ENCODE assay signal across 1 cellular context in the genomic region with DNA sequence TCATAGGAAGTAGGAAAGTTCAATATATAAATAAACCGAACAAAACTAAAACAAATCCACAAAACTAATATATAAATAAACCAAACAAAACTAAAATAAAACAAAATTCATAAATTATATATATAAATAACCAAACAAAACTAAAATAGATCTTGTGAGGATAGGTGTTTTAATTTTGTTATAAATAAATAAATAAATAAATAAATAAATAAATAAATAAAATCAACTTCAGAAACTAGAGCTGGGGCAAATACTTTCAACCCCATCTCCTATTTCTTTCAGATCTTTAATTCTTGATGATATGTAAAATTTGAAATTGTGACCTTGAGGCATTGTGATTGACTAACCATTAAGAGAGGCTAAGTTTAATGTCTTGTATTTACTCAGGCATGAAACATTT.
A peak's percentile ranks its signal among the peaks of the same experiment; 100 is the strongest.
TF ChIP-seq lines count a peak whose summit lies in the region.

No MANE protein-coding gene starts in this region.

TF ChIP-seq in HEK293, 187 proteins besides CTCF, POLR2A, EP300 and RAD21 (continued from another document):
- TF ChIP-seq, protein P1, sequence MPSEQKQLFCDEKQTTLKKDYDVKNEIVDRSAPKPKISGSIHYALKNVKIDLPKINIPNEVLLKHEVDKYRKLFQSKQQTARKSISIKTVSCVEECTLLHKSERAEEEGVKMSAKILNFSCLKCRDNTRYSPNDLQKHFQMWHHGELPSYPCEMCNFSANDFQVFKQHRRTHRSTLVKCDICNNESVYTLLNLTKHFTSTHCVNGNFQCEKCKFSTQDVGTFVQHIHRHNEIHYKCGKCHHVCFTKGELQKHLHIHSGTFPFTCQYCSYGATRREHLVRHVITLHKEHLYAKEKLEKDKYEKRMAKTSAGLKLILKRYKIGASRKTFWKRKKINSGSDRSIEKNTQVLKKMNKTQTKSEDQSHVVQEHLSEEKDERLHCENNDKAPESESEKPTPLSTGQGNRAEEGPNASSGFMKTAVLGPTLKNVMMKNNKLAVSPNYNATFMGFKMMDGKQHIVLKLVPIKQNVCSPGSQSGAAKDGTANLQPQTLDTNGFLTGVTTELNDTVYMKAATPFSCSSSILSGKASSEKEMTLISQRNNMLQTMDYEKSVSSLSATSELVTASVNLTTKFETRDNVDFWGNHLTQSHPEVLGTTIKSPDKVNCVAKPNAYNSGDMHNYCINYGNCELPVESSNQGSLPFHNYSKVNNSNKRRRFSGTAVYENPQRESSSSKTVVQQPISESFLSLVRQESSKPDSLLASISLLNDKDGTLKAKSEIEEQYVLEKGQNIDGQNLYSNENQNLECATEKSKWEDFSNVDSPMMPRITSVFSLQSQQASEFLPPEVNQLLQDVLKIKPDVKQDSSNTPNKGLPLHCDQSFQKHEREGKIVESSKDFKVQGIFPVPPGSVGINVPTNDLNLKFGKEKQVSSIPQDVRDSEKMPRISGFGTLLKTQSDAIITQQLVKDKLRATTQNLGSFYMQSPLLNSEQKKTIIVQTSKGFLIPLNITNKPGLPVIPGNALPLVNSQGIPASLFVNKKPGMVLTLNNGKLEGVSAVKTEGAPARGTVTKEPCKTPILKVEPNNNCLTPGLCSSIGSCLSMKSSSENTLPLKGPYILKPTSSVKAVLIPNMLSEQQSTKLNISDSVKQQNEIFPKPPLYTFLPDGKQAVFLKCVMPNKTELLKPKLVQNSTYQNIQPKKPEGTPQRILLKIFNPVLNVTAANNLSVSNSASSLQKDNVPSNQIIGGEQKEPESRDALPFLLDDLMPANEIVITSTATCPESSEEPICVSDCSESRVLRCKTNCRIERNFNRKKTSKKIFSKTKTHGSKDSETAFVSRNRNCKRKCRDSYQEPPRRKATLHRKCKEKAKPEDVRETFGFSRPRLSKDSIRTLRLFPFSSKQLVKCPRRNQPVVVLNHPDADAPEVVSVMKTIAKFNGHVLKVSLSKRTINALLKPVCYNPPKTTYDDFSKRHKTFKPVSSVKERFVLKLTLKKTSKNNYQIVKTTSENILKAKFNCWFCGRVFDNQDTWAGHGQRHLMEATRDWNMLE (tag by site-specific recombination; conservative IDR thresholded peaks at IDR 0.05; ENCODE audit: low read depth) = peak; percentile 88
